Comparison of ENCODE assay signal across 19 cellular contexts in genomic region chr5:176560364-176560763, GRCh38. TPM values are rescaled to one million over a fixed set of nuclear protein-coding genes. Genes with fewer than 3 reads are reported as not detected.
DNase-seq lines count a peak whose midpoint lies in the region; ATAC-seq and TF ChIP-seq lines count a peak whose summit lies in the region.
"Had no signal": no experiment of that assay in that cellular context is flagged by ENCODE, and none has a peak within 500 bp of the region (broad histone marks: within the 10 kb centered on the region; RNA-seq: fewer than 3 reads in every experiment).

No MANE protein-coding gene starts in this region.

- TF ChIP-seq POLR2A in stomach (IDR thresholded peaks at IDR 0.05): no peak

- H3K4me1 ChIP-seq in stomach: no peaks in the 10 kb centered on the region

- intact Hi-C loops in stomach (cut with DNase I; ENCODE audit: low total_unique reads): no loop called here

- no peaks in the 10 kb centered on the region for H3K9me3 Mint-ChIP-seq in activated T-cell treated with anti-CD3 and anti-CD28 coated beads, Interleukin-2, amount 50 U/mL, for 4 hours
- H3K9me3 Mint-ChIP-seq in activated naive CD8-positive, alpha-beta T cell treated with anti-CD3 and anti-CD28 coated beads, Interleukin-2, amount 10 ng/mL, durations not matched to agents 7 days and 5 days: peaks cover 3% of the 10 kb centered on the region
- H3K9me3 Mint-ChIP-seq in stimulated activated naive CD8-positive, alpha-beta T cell treated with anti-CD3 and anti-CD28 coated beads, Interleukin-15, amount 100 ng/mL, for 72 hours: no peaks in the 10 kb centered on the region
- H3K9me3 Mint-ChIP-seq in HFFc6: no peaks in the 10 kb centered on the region

- H3K36me3 Mint-ChIP-seq in activated T-cell treated with anti-CD3 and anti-CD28 coated beads, Interleukin-2, amount 50 U/mL, for 4 hours (ENCODE audit: insufficient read depth): no peaks in the 10 kb centered on the region
- H3K36me3 Mint-ChIP-seq in T-helper 17 cell (ENCODE audit: low read depth) (peaks cover 3% of the 10 kb centered on the region), HFFc6 (ENCODE audit: low read depth) (no peaks in the 10 kb centered on the region)
- H3K36me3 Mint-ChIP-seq in activated naive CD8-positive, alpha-beta T cell treated with anti-CD3 and anti-CD28 coated beads, Interleukin-2, amount 10 ng/mL, durations not matched to agents 7 days and 5 days: no peaks in the 10 kb centered on the region
- H3K36me3 Mint-ChIP-seq: brain had no signal

- H3K4me1 Mint-ChIP-seq in activated T-cell treated with anti-CD3 and anti-CD28 coated beads, Interleukin-2, amount 50 U/mL, for 4 hours (ENCODE audit: low read depth): peaks cover 38% of the 10 kb centered on the region
- peaks cover 28% of the 10 kb centered on the region for H3K4me1 Mint-ChIP-seq in T-helper 17 cell
- peaks cover 20% of the 10 kb centered on the region for H3K4me1 Mint-ChIP-seq in activated naive CD8-positive, alpha-beta T cell treated with anti-CD3 and anti-CD28 coated beads, Interleukin-2, amount 10 ng/mL, durations not matched to agents 7 days and 5 days
- H3K4me1 Mint-ChIP-seq in stimulated activated naive CD8-positive, alpha-beta T cell treated with anti-CD3 and anti-CD28 coated beads, Interleukin-15, amount 100 ng/mL, for 72 hours: peaks cover 55% of the 10 kb centered on the region
- no peaks in the 10 kb centered on the region for H3K4me1 Mint-ChIP-seq in HFFc6 (ENCODE audit: low read depth)

- H3K9me3 ChIP-seq in T-helper 17 cell (ENCODE audit: control insufficient read depth, low read length, poor library complexity, severe bottlenecking): no peaks in the 10 kb centered on the region
- H3K9me3 ChIP-seq in stomach: peaks cover 0 to 3% (median 0%) of the 10 kb centered on the region in 4 donors

- no peak overlapping the region for H3K27ac ChIP-seq in coronary artery
- H3K27ac ChIP-seq in stomach: no peak overlapping the region

- H3K27ac Mint-ChIP-seq in T-helper 17 cell (peak overlapping the region; percentile 45), HFFc6 (no peak overlapping the region)
- no peak overlapping the region for H3K27ac Mint-ChIP-seq in activated naive CD8-positive, alpha-beta T cell treated with anti-CD3 and anti-CD28 coated beads, Interleukin-2, amount 10 ng/mL, durations not matched to agents 7 days and 5 days
- H3K27ac Mint-ChIP-seq in stimulated activated naive CD8-positive, alpha-beta T cell treated with anti-CD3 and anti-CD28 coated beads, Interleukin-15, amount 100 ng/mL, for 72 hours: peak overlapping the region in 1 of 2 donors; percentile 23
- H3K27ac Mint-ChIP-seq: brain had no signal

- peak; percentile 85 to 86 for ATAC-seq in activated T-cell treated with anti-CD3 and anti-CD28 coated beads, Interleukin-2, amount 50 U/mL, for 4 hours
- no peak for ATAC-seq in T-helper 17 cell
- peak; percentile 55 for ATAC-seq in activated naive CD8-positive, alpha-beta T cell treated with anti-CD3 and anti-CD28 coated beads, Interleukin-2, amount 10 ng/mL, durations not matched to agents 7 days and 5 days (ENCODE audit: low read depth)
- peak; percentile 90 for ATAC-seq in stimulated activated naive CD8-positive, alpha-beta T cell treated with anti-CD3 and anti-CD28 coated beads, Interleukin-15, amount 100 ng/mL, for 72 hours

- H3K4me3 Mint-ChIP-seq in activated T-cell treated with anti-CD3 and anti-CD28 coated beads, Interleukin-2, amount 50 U/mL, for 4 hours: no peak overlapping the region
- H3K4me3 Mint-ChIP-seq in T-helper 17 cell: no peak overlapping the region
- H3K4me3 Mint-ChIP-seq in activated naive CD8-positive, alpha-beta T cell treated with anti-CD3 and anti-CD28 coated beads, Interleukin-2, amount 10 ng/mL, durations not matched to agents 7 days and 5 days: peak overlapping the region; percentile 44
- peak overlapping the region in 1 of 2 donors; percentile 39 for H3K4me3 Mint-ChIP-seq in stimulated activated naive CD8-positive, alpha-beta T cell treated with anti-CD3 and anti-CD28 coated beads, Interleukin-15, amount 100 ng/mL, for 72 hours
- no peak overlapping the region for H3K4me3 Mint-ChIP-seq in HFFc6
- H3K4me3 Mint-ChIP-seq: brain had no signal

- peaks cover 3% of the 10 kb centered on the region for H3K27me3 Mint-ChIP-seq in activated T-cell treated with anti-CD3 and anti-CD28 coated beads, Interleukin-2, amount 50 U/mL, for 4 hours (ENCODE audit: low read depth)
- H3K27me3 Mint-ChIP-seq in T-helper 17 cell (no peaks in the 10 kb centered on the region), HFFc6 (ENCODE audit: insufficient read depth) (peaks cover 17% of the 10 kb centered on the region)
- H3K27me3 Mint-ChIP-seq in activated naive CD8-positive, alpha-beta T cell treated with anti-CD3 and anti-CD28 coated beads, Interleukin-2, amount 10 ng/mL, durations not matched to agents 7 days and 5 days: no peaks in the 10 kb centered on the region
- H3K27me3 Mint-ChIP-seq in stimulated activated naive CD8-positive, alpha-beta T cell treated with anti-CD3 and anti-CD28 coated beads, Interleukin-15, amount 100 ng/mL, for 72 hours: no peaks in the 10 kb centered on the region

- TF ChIP-seq CTCF in coronary artery (IDR thresholded peaks at IDR 0.05) (no peak), HFFc6 (IDR thresholded peaks at IDR 0.05) (no peak), stomach (IDR thresholded peaks at IDR 0.05) (no peak)

- WGBS in stomach, 5 donors: 70 to 80% (median 72%) methylated on average over 8 of the region's 8 CpGs

- DNase-seq in activated T-cell treated with anti-CD3 and anti-CD28 coated beads, Interleukin-2, amount 50 U/mL, for 4 hours: no peak
- no peak for DNase-seq in activated T-cell treated with anti-CD3 and anti-CD28 coated beads, Interleukin-2, amount 50 U/mL, for 1 hour
- DNase-seq in T-helper 17 cell: no peak
- no peak for DNase-seq in activated naive CD8-positive, alpha-beta T cell treated with anti-CD3 and anti-CD28 coated beads, Interleukin-2, amount 10 ng/mL, durations not matched to agents 7 days and 5 days
- DNase-seq in stimulated activated naive CD8-positive, alpha-beta T cell treated with anti-CD3 and anti-CD28 coated beads, Interleukin-15, amount 100 ng/mL, for 72 hours: peak; percentile 42 to 61
- DNase-seq in coronary artery (ENCODE audit: low spot score): no peak
- no peak for DNase-seq in HFFc6
- DNase-seq in stomach: no peak
- DNase-seq: DMS153, NCI-H1092 treated with DMSO at 0.1 percent for 48 hours, NCI-H2029 treated with DMSO at 0.1 percent for 48 hours, NCI-H446, nucleus accumbens had no signal

- POLR2A ChIA-PET in activated naive CD8-positive, alpha-beta T cell treated with anti-CD3 and anti-CD28 coated beads, Interleukin-2, amount 10 ng/mL, durations not matched to agents 7 days and 5 days (lab: Charles Lee): no interaction called here

- H3K4me3 ChIP-seq in coronary artery (no peak overlapping the region), stomach (no peak overlapping the region)

- peaks cover 0 to 22% (median 0%) of the 10 kb centered on the region in 3 donors for H3K27me3 ChIP-seq in stomach

- no peak for TF ChIP-seq EP300 in stomach (IDR thresholded peaks at IDR 0.05)

- H3K36me3 ChIP-seq in stomach: no peaks in the 10 kb centered on the region

RNA-seq across cellular contexts. Expression of gene CDHR2, which starts 11.2 kb away (rescaled TPM):
- under 1 TPM; 0.29 to 0.43 (median 0.33) TPM for total RNA-seq in activated T-cell treated with anti-CD3 and anti-CD28 coated beads, Interleukin-2, amount 50 U/mL, for 4 hours
- 1 to 10 TPM; 1.3 to 2.4 TPM for total RNA-seq in T-helper 17 cell
- total RNA-seq in activated naive CD8-positive, alpha-beta T cell treated with anti-CD3 and anti-CD28 coated beads, Interleukin-2, amount 10 ng/mL, durations not matched to agents 7 days and 5 days: 1 to 10 TPM; 2.4 to 3.8 TPM
- not detected for total RNA-seq in HFFc6 (2021; fragmentation: NEBNext Ultra II Directional; extraction: Animal tissue kit (Norgen Biotek cat#: 25700))
- 10 to 100 TPM in 3 of 5 donors, 1 to 10 TPM in 2; 9.6 to 18.7 (median 13.4) TPM for total RNA-seq in stomach
- 1 to 10 TPM in 1 of 3 donors, under 1 TPM in 2; 0.13 to 1.6 (median 0.76) TPM for polyA plus RNA-seq in stomach
- total RNA-seq: glomerular endothelial cell, H4, HT1080, lung microvascular endothelial cell, SK-MEL-5 had no signal

RNA-seq across cellular contexts. Expression of gene RNF44, which starts 23.2 kb away (rescaled TPM):
- 10 to 100 TPM; 55.0 to 58.5 (median 58.4) TPM for total RNA-seq in activated T-cell treated with anti-CD3 and anti-CD28 coated beads, Interleukin-2, amount 50 U/mL, for 4 hours
- total RNA-seq in T-helper 17 cell: 100 to 1,000 TPM; 228 to 288 TPM
- total RNA-seq in activated naive CD8-positive, alpha-beta T cell treated with anti-CD3 and anti-CD28 coated beads, Interleukin-2, amount 10 ng/mL, durations not matched to agents 7 days and 5 days: 100 to 1,000 TPM; 162 to 166 TPM
- total RNA-seq in HFFc6 (2021; fragmentation: NEBNext Ultra II Directional; extraction: Animal tissue kit (Norgen Biotek cat#: 25700)): 10 to 100 TPM; 10.6 to 13.4 (median 11.3) TPM
- total RNA-seq in stomach: 100 to 1,000 TPM in 1 of 5 donors, 10 to 100 TPM in 3, 1 to 10 TPM in 1; 6.6 to 176 (median 30.6) TPM
- polyA plus RNA-seq in stomach: 10 to 100 TPM; 11.5 to 15.1 (median 13.6) TPM

RNA-seq across cellular contexts. Expression of gene GPRIN1, which starts 49.6 kb away (rescaled TPM):
- total RNA-seq in activated T-cell treated with anti-CD3 and anti-CD28 coated beads, Interleukin-2, amount 50 U/mL, for 4 hours: 1 to 10 TPM; 3.6 to 5.3 (median 4.5) TPM
- total RNA-seq in T-helper 17 cell (under 1 TPM; 0.57 to 0.60 TPM), stomach (1 to 10 TPM in 1 of 5 donors, under 1 TPM in 2, not detected in 2; 0.72 to 1.4 (median 0.92) TPM)
- 1 to 10 TPM; 1.5 to 1.6 TPM for total RNA-seq in activated naive CD8-positive, alpha-beta T cell treated with anti-CD3 and anti-CD28 coated beads, Interleukin-2, amount 10 ng/mL, durations not matched to agents 7 days and 5 days
- total RNA-seq in HFFc6 (2021; fragmentation: NEBNext Ultra II Directional; extraction: Animal tissue kit (Norgen Biotek cat#: 25700)): 1 to 10 TPM; 2.3 to 5.4 (median 2.6) TPM
- under 1 TPM; 0.30 to 0.46 (median 0.37) TPM for polyA plus RNA-seq in stomach

Comparison
In these comparisons a context has a peak if more than half of its experiments do, and no peak if none do; other contexts are left out.
1. DNase-seq: peak in stimulated activated naive CD8-positive, alpha-beta T cell treated with anti-CD3 and anti-CD28 coated beads, Interleukin-15, amount 100 ng/mL, for 72 hours (2 of 2); none in activated T-cell treated with anti-CD3 and anti-CD28 coated beads, Interleukin-2, amount 50 U/mL, for 4 hours (single experiment), activated T-cell treated with anti-CD3 and anti-CD28 coated beads, Interleukin-2, amount 50 U/mL, for 1 hour (single experiment), T-helper 17 cell (0 of 3), activated naive CD8-positive, alpha-beta T cell treated with anti-CD3 and anti-CD28 coated beads, Interleukin-2, amount 10 ng/mL, durations not matched to agents 7 days and 5 days (single experiment), coronary artery (single experiment), HFFc6 (single experiment) and stomach (single experiment).